1 cellular context compared by ENCODE assay signal in the genomic region with DNA sequence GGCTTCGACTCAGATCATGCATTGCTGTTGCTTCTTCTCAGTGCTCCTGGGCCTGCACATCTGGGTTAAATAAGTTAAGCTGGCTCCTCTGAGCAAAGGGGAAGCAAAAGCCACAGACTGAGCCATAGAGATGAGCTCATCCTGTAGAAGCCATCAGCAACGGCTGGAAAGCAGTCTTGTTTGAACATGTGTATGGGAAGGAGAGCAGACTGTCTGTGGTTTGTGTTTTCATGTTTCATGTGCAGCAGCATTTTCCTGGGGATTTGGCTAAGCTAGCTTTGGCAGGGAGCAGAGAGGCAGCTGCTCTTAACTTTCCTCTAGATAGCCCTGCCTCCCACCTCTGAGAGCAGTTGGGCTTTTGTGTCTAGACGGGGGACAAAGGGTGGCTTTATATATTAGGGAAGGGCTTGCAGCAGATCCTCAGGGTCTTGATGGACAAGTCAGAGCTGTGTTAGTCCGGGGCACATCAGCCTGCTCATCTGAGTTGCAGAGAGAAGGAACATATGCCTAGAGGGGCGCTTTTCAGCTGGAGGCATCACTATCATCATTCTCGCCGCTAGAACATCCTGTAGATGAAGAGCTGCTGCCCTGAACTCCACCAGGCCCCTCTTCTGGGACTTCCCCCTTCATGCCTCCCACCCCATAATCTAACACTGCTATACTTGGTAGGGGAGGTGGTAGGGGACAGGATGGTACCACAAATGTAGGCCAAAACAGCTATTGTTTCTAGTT.
TF ChIP-seq lines count a peak whose summit lies in the region.

No MANE protein-coding gene starts in this region.

TF ChIP-seq in SK-N-SH, 30 proteins besides CTCF, POLR2A, EP300 and RAD21 (continued from another document):
- TF ChIP-seq ZBTB33 (IDR thresholded peaks at IDR 0.05; ENCODE audit: borderline replicate concordance, low read depth), result no peak
- no peak for TF ChIP-seq USF2 (IDR thresholded peaks at IDR 0.05; ENCODE audit: borderline replicate concordance, low read depth, low read length)
- no peak for TF ChIP-seq MEF2A (IDR thresholded peaks at IDR 0.05; ENCODE audit: borderline replicate concordance, low read depth)
- no peak for TF ChIP-seq CHD2 (IDR thresholded peaks at IDR 0.05; ENCODE audit: low read length, partially characterized antibody)
- TF ChIP-seq TEAD4 (IDR thresholded peaks at IDR 0.05; ENCODE audit: borderline replicate concordance, insufficient read depth), result no peak
- no peak for TF ChIP-seq RFX5 (IDR thresholded peaks at IDR 0.05; ENCODE audit: low read length)
